Comparison of ENCODE assay signal across 10 cellular contexts in the genomic region with DNA sequence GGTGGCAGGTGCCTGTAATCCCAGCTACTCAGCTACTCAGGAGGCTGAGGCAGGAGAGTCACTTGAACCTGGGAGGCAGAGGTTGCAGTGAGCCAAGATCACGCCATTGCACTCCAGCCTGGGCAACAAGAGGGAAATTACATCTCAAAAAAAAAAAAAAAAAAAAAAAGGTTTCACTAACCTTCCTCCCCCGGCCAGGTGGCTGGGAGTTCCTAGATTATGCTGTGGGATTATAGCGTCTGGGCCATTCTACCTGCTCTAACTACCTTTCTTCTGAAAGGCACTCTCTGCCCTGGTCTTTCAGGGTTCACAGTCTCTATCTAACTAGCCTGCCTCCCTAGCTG. TPM values are rescaled to one million over a fixed set of nuclear protein-coding genes. Genes with fewer than 3 reads are reported as not detected.
DNase-seq lines count a peak whose midpoint lies in the region; ATAC-seq and TF ChIP-seq lines count a peak whose summit lies in the region.
"Not testable (repeated sequence)": the region's sequence is repeated elsewhere in the genome, so short reads cannot be mapped to it uniquely, and the experiment has no call there.
"Had no signal": no experiment of that assay in that cellular context is flagged by ENCODE, and none has a peak within 500 bp of the region (broad histone marks: within the 10 kb centered on the region; RNA-seq: fewer than 3 reads in every experiment).

No MANE protein-coding gene starts in this region.

- TF ChIP-seq CTCF in CD14-positive monocyte (IDR thresholded peaks at IDR 0.05); right atrium auricular region (IDR thresholded peaks at IDR 0.05); nephron progenitor cell (IDR thresholded peaks at IDR 0.05): not testable (repeated sequence)

- peak overlapping the region in 1 of 2 donors; percentile 68 for H3K4me3 Mint-ChIP-seq in CD14-positive monocyte
- not testable (repeated sequence) for H3K4me3 Mint-ChIP-seq in activated CD4-positive, alpha-beta T cell treated with anti-CD3 and anti-CD28 coated beads, Interleukin-2, amount 10 ng/mL, durations not matched to agents 24 days and 14 days; activated naive CD8-positive, alpha-beta T cell treated with anti-CD3 and anti-CD28 coated beads, Interleukin-2, amount 50 U/mL, for 24 hours; nephron progenitor cell
- peak overlapping the region in 1 of 2 donors; percentile 44 for H3K4me3 Mint-ChIP-seq in stimulated activated naive CD8-positive, alpha-beta T cell treated with anti-CD3 and anti-CD28 coated beads, Interleukin-15, amount 100 ng/mL, for 72 hours

- H3K4me1 ChIP-seq in right atrium auricular region: not testable (repeated sequence)

- H3K9me3 ChIP-seq in right atrium auricular region: not testable (repeated sequence)

- H3K27ac Mint-ChIP-seq in CD14-positive monocyte (peak overlapping the region; percentile 86 to 94 (median 89)), nephron progenitor cell (peak overlapping the region; percentile 11)
- H3K27ac Mint-ChIP-seq in activated CD4-positive, alpha-beta T cell treated with anti-CD3 and anti-CD28 coated beads, Interleukin-2, amount 10 ng/mL, durations not matched to agents 24 days and 14 days: peak overlapping the region; percentile 38
- H3K27ac Mint-ChIP-seq in activated naive CD8-positive, alpha-beta T cell treated with anti-CD3 and anti-CD28 coated beads, Interleukin-2, amount 50 U/mL, for 24 hours: peak overlapping the region; percentile 71
- H3K27ac Mint-ChIP-seq in stimulated activated naive CD8-positive, alpha-beta T cell treated with anti-CD3 and anti-CD28 coated beads, Interleukin-15, amount 100 ng/mL, for 72 hours: peak overlapping the region; percentile 3 to 74

- H3K36me3 Mint-ChIP-seq in CD14-positive monocyte; activated CD4-positive, alpha-beta T cell treated with anti-CD3 and anti-CD28 coated beads, Interleukin-2, amount 10 ng/mL, durations not matched to agents 24 days and 14 days (ENCODE audit: low read depth); activated naive CD8-positive, alpha-beta T cell treated with anti-CD3 and anti-CD28 coated beads, Interleukin-2, amount 50 U/mL, for 24 hours (ENCODE audit: low read depth); nephron progenitor cell (ENCODE audit: low read depth): not testable (repeated sequence)

- not testable (repeated sequence) for H3K9me3 Mint-ChIP-seq in CD14-positive monocyte; activated CD4-positive, alpha-beta T cell treated with anti-CD3 and anti-CD28 coated beads, Interleukin-2, amount 10 ng/mL, durations not matched to agents 24 days and 14 days; activated naive CD8-positive, alpha-beta T cell treated with anti-CD3 and anti-CD28 coated beads, Interleukin-2, amount 50 U/mL, for 24 hours; nephron progenitor cell; stimulated activated naive CD8-positive, alpha-beta T cell treated with anti-CD3 and anti-CD28 coated beads, Interleukin-15, amount 100 ng/mL, for 72 hours

- ATAC-seq in HG02610 (IDR thresholded peaks at IDR 0.05; ENCODE audit: unreplicated experiment): peak; percentile 9
- ATAC-seq in HG03354 (IDR thresholded peaks at IDR 0.05; ENCODE audit: poor library complexity, severe bottlenecking, unreplicated experiment): peak; percentile 33
- not testable (repeated sequence) for ATAC-seq in activated naive CD8-positive, alpha-beta T cell treated with anti-CD3 and anti-CD28 coated beads, Interleukin-2, amount 50 U/mL, for 24 hours; stimulated activated naive CD8-positive, alpha-beta T cell treated with anti-CD3 and anti-CD28 coated beads, Interleukin-15, amount 100 ng/mL, for 72 hours

- H3K27me3 ChIP-seq in right atrium auricular region: not testable (repeated sequence)

- not testable (repeated sequence) for H3K4me3 ChIP-seq in right atrium auricular region

- not testable (repeated sequence) for DNase-seq in CD14-positive monocyte (ENCODE audit: low spot score); activated CD4-positive, alpha-beta T cell treated with anti-CD3 and anti-CD28 coated beads, Interleukin-2, amount 10 ng/mL, durations not matched to agents 24 days and 14 days; activated naive CD8-positive, alpha-beta T cell treated with anti-CD3 and anti-CD28 coated beads, Interleukin-2, amount 50 U/mL, for 24 hours; nephron progenitor cell; stimulated activated naive CD8-positive, alpha-beta T cell treated with anti-CD3 and anti-CD28 coated beads, Interleukin-15, amount 100 ng/mL, for 72 hours
- peak; percentile 9 for DNase-seq in right atrium auricular region (ENCODE audit: low spot score)

- not testable (repeated sequence) for H3K36me3 ChIP-seq in right atrium auricular region

- not testable (repeated sequence) for H3K27me3 Mint-ChIP-seq in CD14-positive monocyte (ENCODE audit: low read depth in 3 of 3); activated naive CD8-positive, alpha-beta T cell treated with anti-CD3 and anti-CD28 coated beads, Interleukin-2, amount 50 U/mL, for 24 hours
- peaks cover 27% of the 10 kb centered on the region for H3K27me3 Mint-ChIP-seq in activated CD4-positive, alpha-beta T cell treated with anti-CD3 and anti-CD28 coated beads, Interleukin-2, amount 10 ng/mL, durations not matched to agents 24 days and 14 days
- H3K27me3 Mint-ChIP-seq in nephron progenitor cell (ENCODE audit: low read depth, poor library complexity): peaks cover 17% of the 10 kb centered on the region
- peaks cover 15% of the 10 kb centered on the region for H3K27me3 Mint-ChIP-seq in stimulated activated naive CD8-positive, alpha-beta T cell treated with anti-CD3 and anti-CD28 coated beads, Interleukin-15, amount 100 ng/mL, for 72 hours

- intact Hi-C loops in CD14-positive monocyte (cut with micrococcal nuclease); activated CD4-positive, alpha-beta T cell treated with anti-CD3 and anti-CD28 coated beads, Interleukin-2, amount 10 ng/mL, durations not matched to agents 24 days and 14 days (cut with micrococcal nuclease): not testable (repeated sequence)

- H3K27ac ChIP-seq in right atrium auricular region: peak overlapping the region in 1 of 2 donors; percentile 16

- H3K4me1 Mint-ChIP-seq in CD14-positive monocyte: peaks cover 19% of the 10 kb centered on the region
- not testable (repeated sequence) for H3K4me1 Mint-ChIP-seq in activated CD4-positive, alpha-beta T cell treated with anti-CD3 and anti-CD28 coated beads, Interleukin-2, amount 10 ng/mL, durations not matched to agents 24 days and 14 days; activated naive CD8-positive, alpha-beta T cell treated with anti-CD3 and anti-CD28 coated beads, Interleukin-2, amount 50 U/mL, for 24 hours; nephron progenitor cell; stimulated activated naive CD8-positive, alpha-beta T cell treated with anti-CD3 and anti-CD28 coated beads, Interleukin-15, amount 100 ng/mL, for 72 hours

RNA-seq across cellular contexts. Expression of gene TM6SF1, which starts 15.5 kb away (rescaled TPM):
- 10 to 100 TPM; 35.4 to 46.0 TPM for polyA plus RNA-seq in CD14-positive monocyte
- total RNA-seq in activated CD4-positive, alpha-beta T cell treated with anti-CD3 and anti-CD28 coated beads, Interleukin-2, amount 10 ng/mL, durations not matched to agents 24 days and 14 days: 3.6 and 4.0 TPM in 2 replicates
- 10 to 100 TPM in 1 of 2 donors, 1 to 10 TPM in 1; 7.3 to 30.2 TPM for total RNA-seq in right atrium auricular region
- total RNA-seq: progenitor cell of endocrine pancreas had no signal
- polyA plus RNA-seq: CD4-positive, alpha-beta memory T cell had no signal

RNA-seq across cellular contexts. Expression of gene BTBD1, which starts 24.9 kb away (rescaled TPM):
- 10 to 100 TPM; 37.2 to 48.8 TPM for polyA plus RNA-seq in CD14-positive monocyte
- total RNA-seq in activated CD4-positive, alpha-beta T cell treated with anti-CD3 and anti-CD28 coated beads, Interleukin-2, amount 10 ng/mL, durations not matched to agents 24 days and 14 days: 61.7 and 62.7 TPM in 2 replicates
- 100 to 1,000 TPM; 116 to 206 TPM for total RNA-seq in right atrium auricular region

Comparison
In these comparisons a context has a peak if more than half of its experiments do, and no peak if none do; other contexts are left out.
1. H3K27ac Mint-ChIP-seq: peak in every context shown above with its lines; median percentile 89 in CD14-positive monocyte; 71 in activated naive CD8-positive, alpha-beta T cell treated with anti-CD3 and anti-CD28 coated beads, Interleukin-2, amount 50 U/mL, for 24 hours; 38 in stimulated activated naive CD8-positive, alpha-beta T cell treated with anti-CD3 and anti-CD28 coated beads, Interleukin-15, amount 100 ng/mL, for 72 hours; 38 in activated CD4-positive, alpha-beta T cell treated with anti-CD3 and anti-CD28 coated beads, Interleukin-2, amount 10 ng/mL, durations not matched to agents 24 days and 14 days; 11 in nephron progenitor cell.